16 cellular contexts compared by ENCODE assay signal in genomic region chr16:4216631-4217030, GRCh38. TPM values are rescaled to one million over a fixed set of nuclear protein-coding genes. Genes with fewer than 3 reads are reported as not detected.
"Had no signal": no experiment of that assay in that cellular context is flagged by ENCODE, and none has a peak within 500 bp of the region (broad histone marks: within the 10 kb centered on the region; RNA-seq: fewer than 3 reads in every experiment).

No MANE protein-coding gene starts in this region.

- H3K9me3 ChIP-seq: ascending aorta, esophagus muscularis mucosa, upper lobe of right lung had no signal

- ATAC-seq: upper lobe of right lung had no signal

- DNase-seq: activated CD4-positive, alpha-beta T cell treated with anti-CD3 and anti-CD28 coated beads, Interleukin-2, amount 50 U/mL, for 1 hour; activated naive CD4-positive, alpha-beta T cell; activated naive CD8-positive, alpha-beta T cell treated with anti-CD3 and anti-CD28 coated beads, Interleukin-2, amount 10 ng/mL, durations not matched to agents 7 days and 5 days; glutamatergic neuron; immature natural killer cell; mammary epithelial cell; stimulated activated CD4-positive, alpha-beta T cell treated with anti-CD3 and anti-CD28 coated beads, Interleukin-4, amount 100 ng/mL, for 24 hours; stimulated activated naive CD4-positive, alpha-beta T cell treated with Interleukin-2 at 50 U/mL for 16 hours; upper lobe of right lung had no signal

- H3K27ac ChIP-seq: parathyroid adenoma, upper lobe of right lung had no signal

- H3K4me1 ChIP-seq: parathyroid adenoma had no signal

- H3K36me3 ChIP-seq: ascending aorta, esophagus muscularis mucosa, upper lobe of right lung had no signal

- H3K27me3 ChIP-seq: ascending aorta, esophagus muscularis mucosa, upper lobe of right lung had no signal

- H3K4me3 ChIP-seq: ascending aorta, esophagus muscularis mucosa, skin epidermis, upper lobe of right lung had no signal

RNA-seq across cellular contexts. Expression of gene SRL, which starts 25.2 kb away (rescaled TPM):
- total RNA-seq: activated CD8-positive, alpha-beta memory T cell treated with anti-CD3 and anti-CD28 coated beads for 36 hours; activated naive CD8-positive, alpha-beta T cell treated with anti-CD3 and anti-CD28 coated beads, Interleukin-2, amount 10 ng/mL, durations not matched to agents 7 days and 5 days; bronchial epithelial cell; SK-MEL-5 had no signal
- polyA plus RNA-seq: immature natural killer cell, mammary epithelial cell had no signal
